In the genomic region with DNA sequence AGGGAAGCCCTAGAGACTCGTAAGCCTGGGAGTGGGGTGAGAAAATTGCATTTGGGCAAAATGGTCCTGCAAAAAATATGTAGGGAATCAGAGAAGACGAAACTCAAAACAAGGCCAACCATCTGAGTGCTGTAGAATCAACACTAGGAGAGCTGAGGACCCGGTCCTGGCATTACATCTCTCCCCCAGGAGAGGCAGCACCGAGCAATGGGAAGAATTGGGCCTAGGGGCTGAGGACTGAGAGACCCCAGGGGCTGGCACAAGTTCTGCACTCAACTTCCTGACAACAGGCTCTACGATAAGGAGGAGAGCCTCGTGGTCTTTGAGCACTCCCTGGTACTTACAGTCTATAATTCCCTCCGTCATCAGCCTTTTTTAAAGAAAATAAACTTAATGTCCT, we compare ENCODE assay signal across 12 cellular contexts. TPM values are rescaled to one million over a fixed set of nuclear protein-coding genes. Genes with fewer than 3 reads are reported as not detected.
DNase-seq lines count a peak whose midpoint lies in the region; ATAC-seq and TF ChIP-seq lines count a peak whose summit lies in the region.
"Had no signal": no experiment of that assay in that cellular context is flagged by ENCODE, and none has a peak within 500 bp of the region (broad histone marks: within the 10 kb centered on the region; RNA-seq: fewer than 3 reads in every experiment).

No MANE protein-coding gene starts in this region.

- H3K27ac ChIP-seq in 22Rv1: no peak overlapping the region
- H3K27ac ChIP-seq in SJSA1: 0 out of 2 replicates have a peak overlapping the region, but pooled peaks have one; percentile 57
- no peak overlapping the region for H3K27ac ChIP-seq in foreskin keratinocyte

- H3K27me3 ChIP-seq in SJSA1 (replicated peaks) (no peaks in the 10 kb centered on the region), foreskin keratinocyte (no peaks in the 10 kb centered on the region)

- ATAC-seq in foreskin keratinocyte (no peak), GM21526 (IDR thresholded peaks at IDR 0.05; ENCODE audit: low FRiP score, unreplicated experiment) (no peak)

- H3K36me3 ChIP-seq in SJSA1: no peaks in the 10 kb centered on the region

- H3K4me1 ChIP-seq in SJSA1 (replicated peaks) (peaks cover 72% of the 10 kb centered on the region), foreskin keratinocyte (peaks cover 32% of the 10 kb centered on the region)

- H3K9me3 ChIP-seq in SJSA1 (replicated peaks): no peaks in the 10 kb centered on the region

- TF ChIP-seq CTCF in 22Rv1 (IDR thresholded peaks at IDR 0.05) (peak; percentile 72), GM12865 (IDR thresholded peaks at IDR 0.05; ENCODE audit: insufficient read depth, low read depth, low read length, missing control alignments) (peak; percentile 33), foreskin keratinocyte (conservative IDR thresholded peaks at IDR 0.05) (peak; percentile 37)

- DNase-seq in GM12865 (ENCODE audit: low read depth) (no peak), SJSA1 (ENCODE audit: low read depth in 1 of 2, low spot score in 2 of 2) (no peak), foreskin keratinocyte (no peak), HCEC 1CT (no peak), amygdala (lab: John Stamatoyannopoulos, UW) (no peak)
- DNase-seq in stimulated activated CD4-positive, alpha-beta T cell treated with anti-CD3 and anti-CD28 coated beads, Interleukin-12 subunit alpha, Interleukin-12 subunit beta, amount 100 ng/mL, for 4 hours: no peak
- DNase-seq: activated CD8-positive, alpha-beta memory T cell treated with anti-CD3 and anti-CD28 coated beads, Interleukin-2, amount 50 U/mL, for 48 hours; islet precursor cell; NCI-H2081; posterior cingulate gyrus had no signal

- H3K4me3 ChIP-seq in GM12865 (ENCODE audit: low read depth, low read length): no peak overlapping the region
- no peak overlapping the region for H3K4me3 ChIP-seq in SJSA1

RNA-seq across cellular contexts. Expression of gene BPGM, which starts 47.6 kb away (rescaled TPM):
- total RNA-seq in SJSA1 (2014; rRNA removed; shearing (Covaris generic)): 43.7 and 45.4 TPM in 2 replicates
- 20.6 and 28.0 TPM in 2 replicates for total RNA-seq in foreskin keratinocyte
- 16.8 and 20.6 TPM in 2 replicates for polyA plus RNA-seq in foreskin keratinocyte
